Comparison of ENCODE assay signal across 25 cellular contexts in genomic region chr13:84655677-84656076, GRCh38.
A peak's percentile ranks its signal among the peaks of the same experiment; 100 is the strongest.
DNase-seq lines count a peak whose midpoint lies in the region; ATAC-seq lines count a peak whose summit lies in the region.
"Had no signal": no experiment of that assay in that cellular context is flagged by ENCODE, and none has a peak within 500 bp of the region (broad histone marks: within the 10 kb centered on the region; RNA-seq: fewer than 3 reads in every experiment).

No MANE protein-coding gene starts in this region.

- in situ Hi-C loops in KBM-7 (cut with MboI; ENCODE audit: low pct_unique_long_range_greater_than_20kb, low sequenced_read_pairs), result no loop called here

- no peaks in the 10 kb centered on the region for H3K9me3 ChIP-seq in iPS-20b (ENCODE audit: insufficient read depth, low read depth, low read length)
- H3K9me3 ChIP-seq: lower lobe of right lung, SK-N-SH, testis, uterus had no signal

- H3K36me3 ChIP-seq in iPS-20b (ENCODE audit: insufficient read depth, low read depth, low read length), result no peaks in the 10 kb centered on the region
- H3K36me3 ChIP-seq: lower lobe of right lung, uterus had no signal

- peak overlapping the region; percentile 36; the same call in 1 of the 2 replicates for H3K9ac ChIP-seq in iPS-20b (ENCODE audit: low read depth, low read length)
- H3K9ac ChIP-seq: SK-N-SH had no signal

- peak overlapping the region; percentile 7; the same call in 1 of the 2 replicates for H3K4me3 ChIP-seq in iPS-20b (ENCODE audit: low read length)
- H3K4me3 ChIP-seq: lower lobe of right lung, smooth muscle cell, testis, uterus had no signal

- ATAC-seq in GM19328 (IDR thresholded peaks at IDR 0.05; ENCODE audit: unreplicated experiment) (no peak), HG03095 (IDR thresholded peaks at IDR 0.05; ENCODE audit: unreplicated experiment) (no peak)
- ATAC-seq: lower lobe of right lung had no signal

- DNase-seq in GDM1 (lab: John Stamatoyannopoulos, UW) (peak; percentile 82), KBM-7 (peak; percentile 87), astrocyte of the hippocampus (ENCODE audit: low read depth, low spot score) (peak; percentile 40), nucleus accumbens (lab: John Stamatoyannopoulos, UW) (no peak), T-helper 9 cell (no peak)
- DNase-seq: ACHN; activated CD4-positive, alpha-beta T cell treated with anti-CD3 and anti-CD28 coated beads, Interleukin-2, amount 50 U/mL, for 48 hours; activated gamma-delta T cell treated with Interleukin-2 at 50 U/mL for 16 hours; HCEC 1CT; hypothalamus; kidney; lower lobe of right lung; NCI-H1417; NCI-H510A treated with DMSO at 0.1 percent for 48 hours; SK-N-SH; stimulated activated naive CD4-positive, alpha-beta T cell; T-helper 2 cell; testis; uterus had no signal

- peak overlapping the region; percentile 37 for H3K27ac ChIP-seq in iPS-20b (ENCODE audit: low read length)
- H3K27ac ChIP-seq: epithelial cell of prostate, lower lobe of right lung, RWPE1, testis, uterus had no signal

- H3K4me1 ChIP-seq in iPS-20b (ENCODE audit: insufficient read depth, low read length), result peaks cover 20% of the 10 kb centered on the region; the same call in 1 of the 2 replicates
- H3K4me1 ChIP-seq: lower lobe of right lung, testis, uterus had no signal

- no peaks in the 10 kb centered on the region for H3K27me3 ChIP-seq in iPS-20b (ENCODE audit: insufficient read depth, low read length)
- H3K27me3 ChIP-seq: testis, uterus had no signal

Comparison
In these comparisons a context has a peak if more than half of its experiments do, and no peak if none do; other contexts are left out.
1. DNase-seq: peak in GDM1 (single experiment), KBM-7 (single experiment) and astrocyte of the hippocampus (single experiment); none in nucleus accumbens (0 of 56) and T-helper 9 cell (single experiment).